In genomic region chr6:72654101-72654618, GRCh38 we compare ENCODE assay signal across 1 cellular context.
TF ChIP-seq lines count a peak whose summit lies in the region.

No MANE protein-coding gene starts in this region.

TF ChIP-seq in GM12878, 131 proteins besides CTCF, POLR2A, EP300 and RAD21 (continued from another document):
- TF ChIP-seq SMAD1 (IDR thresholded peaks at IDR 0.05; ENCODE audit: low read depth, partially characterized antibody) (peak; percentile 20), GATAD2B (conservative IDR thresholded peaks at IDR 0.05; ENCODE audit: low read depth) (0 out of 2 replicates have a peak, but pooled peaks have one; percentile 25), SMARCA5 (IDR thresholded peaks at IDR 0.05) (peak; percentile 61; the same call in 1 of the 2 replicates), DPF2 (IDR thresholded peaks at IDR 0.05) (peak; percentile 61), CREB1 (IDR thresholded peaks at IDR 0.05; ENCODE audit: low read depth) (no peak), IKZF1 (conservative IDR thresholded peaks at IDR 0.05) (peak; percentile 62), RELB (IDR thresholded peaks at IDR 0.05; ENCODE audit: low read depth) (peak; percentile 65; the same call in 1 of the 2 replicates), ATF2 (IDR thresholded peaks at IDR 0.05; ENCODE audit: low read length) (peak; percentile 63; the same call in 1 of the 2 replicates), PAX5 (IDR thresholded peaks at IDR 0.05; ENCODE audit: borderline replicate concordance, low read depth, low read length) (no peak), TCF12 (IDR thresholded peaks at IDR 0.05; ENCODE audit: low read depth, low read length) (no peak), MAX (IDR thresholded peaks at IDR 0.05; ENCODE audit: low read depth, low read length) (no peak), BHLHE40 (IDR thresholded peaks at IDR 0.05; ENCODE audit: borderline replicate concordance in 1 of 2, low read depth in 2 of 2, low read length in 1 of 2) (peak; percentile 24 to 36; a peak in 2 of 4 replicates), FOXM1 (IDR thresholded peaks at IDR 0.05; ENCODE audit: low read depth, low read length) (peak; percentile 39; the same call in 1 of the 2 replicates), ATF7 (IDR thresholded peaks at IDR 0.05; ENCODE audit: low read depth) (peak; percentile 95), SMAD5 (IDR thresholded peaks at IDR 0.05; ENCODE audit: low read depth) (no peak), SKIL (IDR thresholded peaks at IDR 0.05; ENCODE audit: low read depth, poor library complexity, severe bottlenecking) (peak; percentile 57), NBN (IDR thresholded peaks at IDR 0.05) (0 out of 2 replicates have a peak, but pooled peaks have one; percentile 51), ZNF592 (IDR thresholded peaks at IDR 0.05) (no peak), BMI1 (IDR thresholded peaks at IDR 0.05; ENCODE audit: borderline replicate concordance) (0 out of 2 replicates have a peak, but pooled peaks have one; percentile 20), ZBTB11 (CRISPR knock-in tag; IDR thresholded peaks at IDR 0.05) (no peak), YBX1 (IDR thresholded peaks at IDR 0.05) (no peak), ZSCAN29 (IDR thresholded peaks at IDR 0.05) (no peak), JUNB (IDR thresholded peaks at IDR 0.05) (peak; percentile 44), IKZF2 (IDR thresholded peaks at IDR 0.05) (peak; percentile 83), EED (IDR thresholded peaks at IDR 0.05; ENCODE audit: low read depth) (peak; percentile 55), RUNX3 (IDR thresholded peaks at IDR 0.05; ENCODE audit: low read length) (peak; percentile 25; the same call in 1 of the 2 replicates), HDGF (IDR thresholded peaks at IDR 0.05) (no peak)
- TF ChIP-seq, protein P1, sequence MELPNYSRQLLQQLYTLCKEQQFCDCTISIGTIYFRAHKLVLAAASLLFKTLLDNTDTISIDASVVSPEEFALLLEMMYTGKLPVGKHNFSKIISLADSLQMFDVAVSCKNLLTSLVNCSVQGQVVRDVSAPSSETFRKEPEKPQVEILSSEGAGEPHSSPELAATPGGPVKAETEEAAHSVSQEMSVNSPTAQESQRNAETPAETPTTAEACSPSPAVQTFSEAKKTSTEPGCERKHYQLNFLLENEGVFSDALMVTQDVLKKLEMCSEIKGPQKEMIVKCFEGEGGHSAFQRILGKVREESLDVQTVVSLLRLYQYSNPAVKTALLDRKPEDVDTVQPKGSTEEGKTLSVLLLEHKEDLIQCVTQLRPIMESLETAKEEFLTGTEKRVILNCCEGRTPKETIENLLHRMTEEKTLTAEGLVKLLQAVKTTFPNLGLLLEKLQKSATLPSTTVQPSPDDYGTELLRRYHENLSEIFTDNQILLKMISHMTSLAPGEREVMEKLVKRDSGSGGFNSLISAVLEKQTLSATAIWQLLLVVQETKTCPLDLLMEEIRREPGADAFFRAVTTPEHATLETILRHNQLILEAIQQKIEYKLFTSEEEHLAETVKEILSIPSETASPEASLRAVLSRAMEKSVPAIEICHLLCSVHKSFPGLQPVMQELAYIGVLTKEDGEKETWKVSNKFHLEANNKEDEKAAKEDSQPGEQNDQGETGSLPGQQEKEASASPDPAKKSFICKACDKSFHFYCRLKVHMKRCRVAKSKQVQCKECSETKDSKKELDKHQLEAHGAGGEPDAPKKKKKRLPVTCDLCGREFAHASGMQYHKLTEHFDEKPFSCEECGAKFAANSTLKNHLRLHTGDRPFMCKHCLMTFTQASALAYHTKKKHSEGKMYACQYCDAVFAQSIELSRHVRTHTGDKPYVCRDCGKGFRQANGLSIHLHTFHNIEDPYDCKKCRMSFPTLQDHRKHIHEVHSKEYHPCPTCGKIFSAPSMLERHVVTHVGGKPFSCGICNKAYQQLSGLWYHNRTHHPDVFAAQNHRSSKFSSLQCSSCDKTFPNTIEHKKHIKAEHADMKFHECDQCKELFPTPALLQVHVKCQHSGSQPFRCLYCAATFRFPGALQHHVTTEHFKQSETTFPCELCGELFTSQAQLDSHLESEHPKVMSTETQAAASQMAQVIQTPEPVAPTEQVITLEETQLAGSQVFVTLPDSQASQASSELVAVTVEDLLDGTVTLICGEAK (IDR thresholded peaks at IDR 0.05; ENCODE audit: borderline replicate concordance): no peak
- TF ChIP-seq, protein P2, sequence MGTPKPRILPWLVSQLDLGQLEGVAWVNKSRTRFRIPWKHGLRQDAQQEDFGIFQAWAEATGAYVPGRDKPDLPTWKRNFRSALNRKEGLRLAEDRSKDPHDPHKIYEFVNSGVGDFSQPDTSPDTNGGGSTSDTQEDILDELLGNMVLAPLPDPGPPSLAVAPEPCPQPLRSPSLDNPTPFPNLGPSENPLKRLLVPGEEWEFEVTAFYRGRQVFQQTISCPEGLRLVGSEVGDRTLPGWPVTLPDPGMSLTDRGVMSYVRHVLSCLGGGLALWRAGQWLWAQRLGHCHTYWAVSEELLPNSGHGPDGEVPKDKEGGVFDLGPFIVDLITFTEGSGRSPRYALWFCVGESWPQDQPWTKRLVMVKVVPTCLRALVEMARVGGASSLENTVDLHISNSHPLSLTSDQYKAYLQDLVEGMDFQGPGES (IDR thresholded peaks at IDR 0.05): no peak
